Comparison of ENCODE assay signal across 11 cellular contexts in the genomic region with DNA sequence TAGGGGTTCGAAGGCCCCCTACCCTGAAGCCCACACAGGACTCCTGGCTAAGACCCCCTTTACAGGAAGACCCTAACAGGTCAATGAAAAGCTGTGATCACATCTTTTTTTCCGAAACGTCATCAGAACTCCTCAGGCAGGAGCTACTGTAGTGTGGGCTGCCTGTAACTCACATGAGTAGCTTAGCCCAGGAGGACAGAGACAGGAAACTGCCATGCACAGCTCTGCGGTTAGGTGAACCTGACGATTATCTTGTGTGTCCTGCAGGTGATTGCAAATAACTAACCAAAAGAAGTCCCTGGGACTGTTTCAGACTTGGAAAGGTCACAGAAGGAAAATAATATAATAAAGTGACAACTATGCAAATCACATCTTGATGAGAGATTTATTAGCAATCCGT. TPM values are rescaled to one million over a fixed set of nuclear protein-coding genes. Genes with fewer than 3 reads are reported as not detected.
"Had no signal": no experiment of that assay in that cellular context is flagged by ENCODE, and none has a peak within 500 bp of the region (broad histone marks: within the 10 kb centered on the region; RNA-seq: fewer than 3 reads in every experiment).

No MANE protein-coding gene starts in this region.

RNA-seq across cellular contexts. Expression of a gene that starts 4.2 kb away (rescaled TPM):
- total RNA-seq: activated B cell treated with CpG ODN at 0.5 μM for 24 hours; activated CD4-positive, alpha-beta memory T cell treated with anti-CD3 and anti-CD28 coated beads for 36 hours; activated CD4-positive, alpha-beta T cell treated with anti-CD3 and anti-CD28 coated beads, Interleukin-2, amount 10 ng/mL, durations not matched to agents 24 days and 14 days; activated CD8-positive, alpha-beta memory T cell treated with anti-CD3 and anti-CD28 coated beads, Interleukin-2, amount 10 ng/mL, durations not matched to agents 7 days and 5 days; activated CD8-positive, alpha-beta T cell treated with anti-CD3 and anti-CD28 coated beads, Interleukin-2, amount 10 ng/mL, durations not matched to agents 7 days and 5 days; activated naive CD8-positive, alpha-beta T cell treated with anti-CD3 and anti-CD28 coated beads, Interleukin-2, amount 10 ng/mL, durations not matched to agents 7 days and 5 days; activated T-helper 2 cell treated with anti-CD3 and anti-CD28 coated beads, Interferon-gamma antibody, Interleukin-2, Interleukin-4, amounts not matched to agents 10 μg/mL and 5 μg/mL and 100 μg/mL, durations not matched to agents 14 hours and 24 hours and 36 hours; ascending aorta; breast epithelium; cardiac septum; cerebellum had no signal

RNA-seq across cellular contexts. Expression of a gene that starts 15.2 kb away (rescaled TPM):
- total RNA-seq: activated B cell treated with CpG ODN at 0.5 μM for 24 hours; activated CD4-positive, alpha-beta memory T cell treated with anti-CD3 and anti-CD28 coated beads for 36 hours; activated CD4-positive, alpha-beta T cell treated with anti-CD3 and anti-CD28 coated beads, Interleukin-2, amount 10 ng/mL, durations not matched to agents 24 days and 14 days; activated CD8-positive, alpha-beta memory T cell treated with anti-CD3 and anti-CD28 coated beads, Interleukin-2, amount 10 ng/mL, durations not matched to agents 7 days and 5 days; activated CD8-positive, alpha-beta T cell treated with anti-CD3 and anti-CD28 coated beads, Interleukin-2, amount 10 ng/mL, durations not matched to agents 7 days and 5 days; activated naive CD8-positive, alpha-beta T cell treated with anti-CD3 and anti-CD28 coated beads, Interleukin-2, amount 10 ng/mL, durations not matched to agents 7 days and 5 days; activated T-helper 2 cell treated with anti-CD3 and anti-CD28 coated beads, Interferon-gamma antibody, Interleukin-2, Interleukin-4, amounts not matched to agents 10 μg/mL and 5 μg/mL and 100 μg/mL, durations not matched to agents 14 hours and 24 hours and 36 hours; ascending aorta; breast epithelium; cardiac septum; cerebellum had no signal

RNA-seq across cellular contexts. Expression of a gene that starts 33.5 kb away (rescaled TPM):
- total RNA-seq: activated CD4-positive, alpha-beta T cell treated with anti-CD3 and anti-CD28 coated beads, Interleukin-2, amount 10 ng/mL, durations not matched to agents 24 days and 14 days; activated CD8-positive, alpha-beta T cell treated with anti-CD3 and anti-CD28 coated beads, Interleukin-2, amount 10 ng/mL, durations not matched to agents 7 days and 5 days; ascending aorta; cardiac septum; cerebellum had no signal
